Comparison of ENCODE assay signal across 10 cellular contexts in the genomic region with DNA sequence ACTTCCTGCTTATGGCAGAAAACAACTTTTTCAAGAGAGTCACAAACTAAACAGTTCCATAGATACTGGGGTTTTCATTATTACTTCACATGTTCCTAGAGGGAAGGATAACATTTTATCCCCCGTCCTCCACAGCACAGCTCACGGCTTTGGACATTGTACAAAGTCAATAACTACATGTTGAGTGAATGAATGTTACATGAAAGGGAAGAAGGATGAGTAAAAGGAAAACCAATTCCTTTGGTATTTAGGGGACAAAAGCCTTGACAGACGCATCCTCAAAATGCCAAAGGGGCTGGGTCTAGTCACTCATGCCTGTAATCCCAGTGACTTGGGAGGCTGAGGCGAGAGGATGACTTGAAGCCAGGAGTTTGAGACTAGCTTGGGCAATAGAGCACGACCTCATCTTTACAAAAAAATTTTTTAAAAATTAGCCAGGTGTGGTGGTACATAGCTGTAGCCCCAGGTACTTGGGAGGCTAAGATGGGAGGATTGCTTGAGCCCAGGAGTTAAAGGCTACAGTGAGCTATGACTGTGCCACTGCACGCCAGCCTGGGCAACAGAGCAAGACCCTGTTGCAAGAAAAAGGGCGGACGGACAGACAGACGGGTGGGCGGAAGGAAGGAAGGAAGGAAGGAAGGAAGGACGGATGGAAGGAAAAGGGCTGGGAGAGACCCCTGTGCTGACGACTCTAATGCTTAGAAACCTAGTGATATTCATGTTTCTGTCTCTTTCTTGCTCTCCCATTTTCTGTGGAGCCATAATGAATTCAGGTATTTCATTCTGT. TPM values are rescaled to one million over a fixed set of nuclear protein-coding genes. Genes with fewer than 3 reads are reported as not detected.
DNase-seq lines count a peak whose midpoint lies in the region; TF ChIP-seq lines count a peak whose summit lies in the region.
"Had no signal": no experiment of that assay in that cellular context is flagged by ENCODE, and none has a peak within 500 bp of the region (broad histone marks: within the 10 kb centered on the region; RNA-seq: fewer than 3 reads in every experiment).

No MANE protein-coding gene starts in this region.

- H3K18ac ChIP-seq in mesendoderm (ENCODE audit: low read length), result no peak overlapping the region

- peaks cover 3% of the 10 kb centered on the region for H3K36me3 Mint-ChIP-seq in IgD-negative memory B cell

- H2AFZ ChIP-seq in ACC112 (ENCODE audit: low read length, unreplicated experiment), result no peak overlapping the region
- no peak overlapping the region for H2AFZ ChIP-seq in osteoblast (ENCODE audit: low read length)

- H3K4me2 ChIP-seq in osteoblast (ENCODE audit: insufficient read depth, low read length) (peak overlapping the region; percentile 63), mesendoderm (ENCODE audit: low read length) (no peak overlapping the region)

- H3K4me1 Mint-ChIP-seq in IgD-negative memory B cell, result peaks cover 8 to 17% (median 13%) of the 10 kb centered on the region in 3 donors

- H3K9me3 ChIP-seq in colonic mucosa (no peaks in the 10 kb centered on the region), osteoblast (ENCODE audit: low read depth, low read length) (no peaks in the 10 kb centered on the region)

- DNase-seq in colonic mucosa (no peak), osteoblast (ENCODE audit: insufficient read length, low spot score, missing footprints) (peak; percentile 78), mesendoderm (no peak), NCI-H1436 treated with DMSO at 0.1 percent for 48 hours (lab: John Stamatoyannopoulos, UW) (no peak), germinal center (ENCODE audit: low spot score) (no peak), COLO668 (lab: John Stamatoyannopoulos, UW; ENCODE audit: unreplicated experiment) (no peak)
- DNase-seq: NCI-H526 had no signal

- no peak overlapping the region for H2BK5ac ChIP-seq in mesendoderm (ENCODE audit: low read length)

- H3K4ac ChIP-seq in mesendoderm (ENCODE audit: low read depth, low read length), result no peak overlapping the region

- H3K36me3 ChIP-seq in ACC112 (ENCODE audit: insufficient read depth, low read length) (peaks cover 14% of the 10 kb centered on the region; the same call in 1 of the 2 replicates), colonic mucosa (peaks cover 10% of the 10 kb centered on the region), osteoblast (ENCODE audit: insufficient read depth, low read length) (peaks cover 54% of the 10 kb centered on the region), mesendoderm (ENCODE audit: control insufficient read depth, insufficient read depth, low read length) (peaks cover 6% of the 10 kb centered on the region)

- H3K27ac ChIP-seq in ACC112 (ENCODE audit: low read depth, low read length) (peak overlapping the region; percentile 93), colonic mucosa (peak overlapping the region; percentile 62), osteoblast (ENCODE audit: low read depth, low read length) (peak overlapping the region; percentile 83), mesendoderm (ENCODE audit: low read depth, low read length) (no peak overlapping the region)
- H3K27ac ChIP-seq: VCaP had no signal

- no peak overlapping the region for H4K8ac ChIP-seq in mesendoderm (ENCODE audit: low read depth, low read length)

- no CpG with 5 or more reads among the region's 12 CpGs for WGBS in mesendoderm (ENCODE audit: extremely low coverage, insufficient coverage, low lambda C conversion rate)

- no peaks in the 10 kb centered on the region for H3K79me1 ChIP-seq in mesendoderm (ENCODE audit: low read length)

- H4K5ac ChIP-seq in mesendoderm (ENCODE audit: low read length), result no peak overlapping the region

- H3K4me3 ChIP-seq in ACC112 (ENCODE audit: low read depth, low read length), result peak overlapping the region; percentile 51; the same call in 1 of the 2 replicates
- no peak overlapping the region for H3K4me3 ChIP-seq in colonic mucosa
- H3K4me3 ChIP-seq in osteoblast (ENCODE audit: insufficient read depth, low read length), result no peak overlapping the region
- H3K4me3 ChIP-seq in mesendoderm (ENCODE audit: low read length), result no peak overlapping the region

- H3K9ac ChIP-seq in colonic mucosa (ENCODE audit: low read depth in 2 of 2, low read length in 2 of 2) (no peak overlapping the region), mesendoderm (ENCODE audit: low read length) (no peak overlapping the region)

- H3K4me1 ChIP-seq in ACC112 (ENCODE audit: control insufficient read depth, insufficient read depth, low read length, unreplicated experiment) (peaks cover 50% of the 10 kb centered on the region), colonic mucosa (no peaks in the 10 kb centered on the region), osteoblast (ENCODE audit: insufficient read depth, low read length) (peaks cover 49% of the 10 kb centered on the region), mesendoderm (ENCODE audit: control insufficient read depth, low read depth, low read length) (no peaks in the 10 kb centered on the region)

- no peaks in the 10 kb centered on the region for H3K27me3 Mint-ChIP-seq in IgD-negative memory B cell

- intact Hi-C loops in colonic mucosa (cut with DNase I), result no loop called here

- H2AK5ac ChIP-seq in mesendoderm (ENCODE audit: low read length), result no peak overlapping the region

- H3K27me3 ChIP-seq in ACC112 (ENCODE audit: insufficient read depth, low read length) (no peaks in the 10 kb centered on the region), colonic mucosa (no peaks in the 10 kb centered on the region), osteoblast (ENCODE audit: insufficient read depth, low read length) (no peaks in the 10 kb centered on the region), mesendoderm (ENCODE audit: insufficient read depth, low read length, poor library complexity) (no peaks in the 10 kb centered on the region)

- no peak overlapping the region for H2BK15ac ChIP-seq in mesendoderm (replicated peaks; ENCODE audit: low read depth)

- TF ChIP-seq CTCF in colonic mucosa (IDR thresholded peaks at IDR 0.05), result no peak
- no peak for TF ChIP-seq CTCF in osteoblast (IDR thresholded peaks at IDR 0.05; ENCODE audit: extremely low read depth, low read depth, low read length)

- peaks cover 70% of the 10 kb centered on the region for H4K20me1 ChIP-seq in osteoblast (ENCODE audit: insufficient read depth, low read length)

- H3K27ac Mint-ChIP-seq in IgD-negative memory B cell, result peak overlapping the region; percentile 14 to 74 (median 72)

- H3K9me3 Mint-ChIP-seq in IgD-negative memory B cell, result no peaks in the 10 kb centered on the region

- peaks cover 28% of the 10 kb centered on the region for H3K79me2 ChIP-seq in ACC112 (ENCODE audit: control insufficient read depth, insufficient read depth, low read length, unreplicated experiment)
- peaks cover 54% of the 10 kb centered on the region for H3K79me2 ChIP-seq in osteoblast (ENCODE audit: insufficient read depth, low read length)
- no peaks in the 10 kb centered on the region for H3K79me2 ChIP-seq in mesendoderm (ENCODE audit: control insufficient read depth, insufficient read depth, low read length)

- no peak overlapping the region for H3K23ac ChIP-seq in mesendoderm (ENCODE audit: low read length)

- no peak overlapping the region for H3K4me3 Mint-ChIP-seq in IgD-negative memory B cell

- no peak overlapping the region for H3K56ac ChIP-seq in mesendoderm (ENCODE audit: low read length)

- H2BK120ac ChIP-seq in mesendoderm (ENCODE audit: low read depth, low read length), result no peak overlapping the region

RNA-seq across cellular contexts. Expression of a gene that starts 14.6 kb away (rescaled TPM):
- 67.9 TPM for polyA plus RNA-seq in IgD-negative memory B cell
- total RNA-seq in colonic mucosa, result 10 to 100 TPM; 47.2 to 53.5 TPM
- 43.3 and 43.8 TPM in 2 replicates for total RNA-seq in osteoblast
- polyA plus RNA-seq in mesendoderm (2013, experiment 1 of 2), result 17.0 TPM
- 17.2 TPM for polyA plus RNA-seq in mesendoderm (2013, experiment 2 of 2)

RNA-seq across cellular contexts. Expression of a gene that starts 30.5 kb away (rescaled TPM):
- 3.0 TPM for polyA plus RNA-seq in IgD-negative memory B cell
- 10 to 100 TPM; 27.5 to 28.4 TPM for total RNA-seq in colonic mucosa
- 15.9 and 16.5 TPM in 2 replicates for total RNA-seq in osteoblast
- 18.8 TPM for polyA plus RNA-seq in mesendoderm (2013, experiment 1 of 2)
- 21.8 TPM for polyA plus RNA-seq in mesendoderm (2013, experiment 2 of 2)

RNA-seq across cellular contexts. Expression of a gene that starts 34.4 kb away (rescaled TPM):
- 106 TPM for polyA plus RNA-seq in IgD-negative memory B cell
- total RNA-seq in colonic mucosa (10 to 100 TPM; 28.6 to 44.1 TPM), osteoblast (22.4 and 24.2 TPM in 2 replicates)
- polyA plus RNA-seq in mesendoderm (2013, experiment 1 of 2), result 24.0 TPM
- polyA plus RNA-seq in mesendoderm (2013, experiment 2 of 2), result 25.6 TPM

RNA-seq across cellular contexts. Expression of a gene that starts 58.1 kb away (rescaled TPM):
- polyA plus RNA-seq in IgD-negative memory B cell, result 252 TPM
- total RNA-seq in colonic mucosa (100 to 1,000 TPM; 103 to 158 TPM), osteoblast (140 and 150 TPM in 2 replicates)
- polyA plus RNA-seq in mesendoderm (2013, experiment 1 of 2), result 172 TPM
- polyA plus RNA-seq in mesendoderm (2013, experiment 2 of 2), result 171 TPM

RNA-seq across cellular contexts. Expression of a gene that starts 59.9 kb away (rescaled TPM):
- not detected for polyA plus RNA-seq in IgD-negative memory B cell
- total RNA-seq in colonic mucosa (100 to 1,000 TPM; 744 to 902 TPM), osteoblast (28.3 and 42.0 TPM in 2 replicates)
- polyA plus RNA-seq in mesendoderm (2013, experiment 1 of 2), result 8.0 TPM
- 8.6 TPM for polyA plus RNA-seq in mesendoderm (2013, experiment 2 of 2)
